Comparison of ENCODE assay signal across 1 cellular context in the genomic region with DNA sequence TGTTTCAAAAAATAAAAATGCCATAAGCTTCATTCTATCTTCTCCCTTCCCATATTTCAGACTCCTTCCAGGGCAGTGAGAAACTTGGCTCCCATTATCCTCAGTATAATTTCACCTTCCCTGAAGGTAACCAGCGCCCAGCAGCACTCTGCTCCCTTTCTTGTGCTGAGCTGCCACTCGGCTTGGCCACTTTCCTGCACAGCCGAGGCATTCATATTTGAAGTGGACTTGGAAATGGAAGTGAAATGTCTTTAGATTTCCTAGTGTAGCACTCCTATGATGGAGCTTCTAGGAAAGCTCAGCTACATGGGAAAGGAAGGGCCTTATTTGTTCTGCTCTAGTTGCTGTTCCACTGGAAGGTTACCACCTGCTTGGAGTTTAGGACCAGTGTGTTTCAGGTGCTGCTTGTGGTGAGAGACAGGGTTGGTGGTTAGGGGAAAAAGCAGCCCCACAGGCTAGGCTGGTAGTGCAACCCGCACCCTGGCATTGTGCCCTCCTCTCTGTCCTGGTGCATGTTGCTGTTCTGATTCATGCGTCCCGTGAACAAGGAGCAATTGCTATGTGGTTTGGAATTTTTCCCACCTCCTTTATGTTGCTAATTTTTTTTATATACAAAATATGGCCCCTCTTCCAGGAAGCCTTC.
TF ChIP-seq lines count a peak whose summit lies in the region.

No MANE protein-coding gene starts in this region.

TF ChIP-seq in HepG2, 621 proteins besides CTCF, POLR2A, EP300 and RAD21:
- TF ChIP-seq ATF7-NPFF (CRISPR knock-in tag; IDR thresholded peaks at IDR 0.05; ENCODE audit: low read depth) (0 out of 2 replicates have a peak, but pooled peaks have one; percentile 27), RBM22 (optimal IDR thresholded peaks at IDR 0.05; ENCODE audit: low read length) (peak; percentile 93), ZNF788 (CRISPR knock-in tag; IDR thresholded peaks at IDR 0.05; ENCODE audit: borderline replicate concordance) (no peak), XRCC5 (optimal IDR thresholded peaks at IDR 0.05; ENCODE audit: low read length) (no peak), POLR2AphosphoS2 (IDR thresholded peaks at IDR 0.05; ENCODE audit: low read depth, low read length) (0 out of 2 replicates have a peak, but pooled peaks have one; percentile 24), ARNT2 (CRISPR knock-in tag; IDR thresholded peaks at IDR 0.05; ENCODE audit: low read depth) (no peak), POLR2AphosphoS5 (IDR thresholded peaks at IDR 0.05; ENCODE audit: low read depth, low read length) (peak; percentile 20; the same call in 1 of the 2 replicates), IKZF4 (CRISPR knock-in tag; IDR thresholded peaks at IDR 0.05; ENCODE audit: borderline replicate concordance, low read depth, not compliant biosample characterization) (no peak), IKZF1 (IDR thresholded peaks at IDR 0.05) (no peak), ZNF720 (CRISPR knock-in tag; IDR thresholded peaks at IDR 0.05) (no peak), AGO2 (optimal IDR thresholded peaks at IDR 0.05; ENCODE audit: low read depth, low read length) (peak; percentile 2), ZFP36L1 (CRISPR knock-in tag; IDR thresholded peaks at IDR 0.05) (no peak), TCF12 (IDR thresholded peaks at IDR 0.05) (no peak), TCF12 (CRISPR knock-in tag; IDR thresholded peaks at IDR 0.05) (no peak)
- TF ChIP-seq, protein P1, sequence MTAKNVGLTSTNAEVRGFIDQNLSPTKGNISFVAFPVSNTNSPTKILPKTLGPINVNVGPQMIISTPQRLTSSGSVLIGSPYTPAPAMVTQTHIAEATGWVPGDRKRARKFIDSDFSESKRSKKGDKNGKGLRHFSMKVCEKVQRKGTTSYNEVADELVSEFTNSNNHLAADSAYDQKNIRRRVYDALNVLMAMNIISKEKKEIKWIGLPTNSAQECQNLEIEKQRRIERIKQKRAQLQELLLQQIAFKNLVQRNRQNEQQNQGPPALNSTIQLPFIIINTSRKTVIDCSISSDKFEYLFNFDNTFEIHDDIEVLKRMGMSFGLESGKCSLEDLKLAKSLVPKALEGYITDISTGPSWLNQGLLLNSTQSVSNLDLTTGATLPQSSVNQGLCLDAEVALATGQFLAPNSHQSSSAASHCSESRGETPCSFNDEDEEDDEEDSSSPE (CRISPR knock-in tag; IDR thresholded peaks at IDR 0.05) = no peak
- TF ChIP-seq, protein P2, sequence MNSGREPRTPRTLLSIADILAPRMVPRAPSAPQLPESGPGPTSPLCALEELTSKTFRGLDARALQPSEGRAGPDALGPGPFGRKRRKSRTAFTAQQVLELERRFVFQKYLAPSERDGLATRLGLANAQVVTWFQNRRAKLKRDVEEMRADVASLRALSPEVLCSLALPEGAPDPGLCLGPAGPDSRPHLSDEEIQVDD (CRISPR knock-in tag; IDR thresholded peaks at IDR 0.05; ENCODE audit: borderline replicate concordance) = no peak
- TF ChIP-seq, protein P3, sequence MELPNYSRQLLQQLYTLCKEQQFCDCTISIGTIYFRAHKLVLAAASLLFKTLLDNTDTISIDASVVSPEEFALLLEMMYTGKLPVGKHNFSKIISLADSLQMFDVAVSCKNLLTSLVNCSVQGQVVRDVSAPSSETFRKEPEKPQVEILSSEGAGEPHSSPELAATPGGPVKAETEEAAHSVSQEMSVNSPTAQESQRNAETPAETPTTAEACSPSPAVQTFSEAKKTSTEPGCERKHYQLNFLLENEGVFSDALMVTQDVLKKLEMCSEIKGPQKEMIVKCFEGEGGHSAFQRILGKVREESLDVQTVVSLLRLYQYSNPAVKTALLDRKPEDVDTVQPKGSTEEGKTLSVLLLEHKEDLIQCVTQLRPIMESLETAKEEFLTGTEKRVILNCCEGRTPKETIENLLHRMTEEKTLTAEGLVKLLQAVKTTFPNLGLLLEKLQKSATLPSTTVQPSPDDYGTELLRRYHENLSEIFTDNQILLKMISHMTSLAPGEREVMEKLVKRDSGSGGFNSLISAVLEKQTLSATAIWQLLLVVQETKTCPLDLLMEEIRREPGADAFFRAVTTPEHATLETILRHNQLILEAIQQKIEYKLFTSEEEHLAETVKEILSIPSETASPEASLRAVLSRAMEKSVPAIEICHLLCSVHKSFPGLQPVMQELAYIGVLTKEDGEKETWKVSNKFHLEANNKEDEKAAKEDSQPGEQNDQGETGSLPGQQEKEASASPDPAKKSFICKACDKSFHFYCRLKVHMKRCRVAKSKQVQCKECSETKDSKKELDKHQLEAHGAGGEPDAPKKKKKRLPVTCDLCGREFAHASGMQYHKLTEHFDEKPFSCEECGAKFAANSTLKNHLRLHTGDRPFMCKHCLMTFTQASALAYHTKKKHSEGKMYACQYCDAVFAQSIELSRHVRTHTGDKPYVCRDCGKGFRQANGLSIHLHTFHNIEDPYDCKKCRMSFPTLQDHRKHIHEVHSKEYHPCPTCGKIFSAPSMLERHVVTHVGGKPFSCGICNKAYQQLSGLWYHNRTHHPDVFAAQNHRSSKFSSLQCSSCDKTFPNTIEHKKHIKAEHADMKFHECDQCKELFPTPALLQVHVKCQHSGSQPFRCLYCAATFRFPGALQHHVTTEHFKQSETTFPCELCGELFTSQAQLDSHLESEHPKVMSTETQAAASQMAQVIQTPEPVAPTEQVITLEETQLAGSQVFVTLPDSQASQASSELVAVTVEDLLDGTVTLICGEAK (IDR thresholded peaks at IDR 0.05) = no peak
- TF ChIP-seq, protein P3 (CRISPR knock-in tag; IDR thresholded peaks at IDR 0.05) = no peak
- TF ChIP-seq, protein P4, sequence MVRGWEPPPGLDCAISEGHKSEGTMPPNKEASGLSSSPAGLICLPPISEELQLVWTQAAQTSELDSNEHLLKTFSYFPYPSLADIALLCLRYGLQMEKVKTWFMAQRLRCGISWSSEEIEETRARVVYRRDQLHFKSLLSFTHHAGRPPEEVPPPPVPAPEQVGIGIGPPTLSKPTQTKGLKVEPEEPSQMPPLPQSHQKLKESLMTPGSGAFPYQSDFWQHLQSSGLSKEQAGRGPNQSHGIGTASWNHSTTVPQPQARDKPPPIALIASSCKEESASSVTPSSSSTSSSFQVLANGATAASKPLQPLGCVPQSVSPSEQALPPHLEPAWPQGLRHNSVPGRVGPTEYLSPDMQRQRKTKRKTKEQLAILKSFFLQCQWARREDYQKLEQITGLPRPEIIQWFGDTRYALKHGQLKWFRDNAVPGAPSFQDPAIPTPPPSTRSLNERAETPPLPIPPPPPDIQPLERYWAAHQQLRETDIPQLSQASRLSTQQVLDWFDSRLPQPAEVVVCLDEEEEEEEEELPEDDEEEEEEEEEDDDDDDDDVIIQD (CRISPR knock-in tag; IDR thresholded peaks at IDR 0.05; ENCODE audit: low read depth) = no peak
- TF ChIP-seq, protein P5, sequence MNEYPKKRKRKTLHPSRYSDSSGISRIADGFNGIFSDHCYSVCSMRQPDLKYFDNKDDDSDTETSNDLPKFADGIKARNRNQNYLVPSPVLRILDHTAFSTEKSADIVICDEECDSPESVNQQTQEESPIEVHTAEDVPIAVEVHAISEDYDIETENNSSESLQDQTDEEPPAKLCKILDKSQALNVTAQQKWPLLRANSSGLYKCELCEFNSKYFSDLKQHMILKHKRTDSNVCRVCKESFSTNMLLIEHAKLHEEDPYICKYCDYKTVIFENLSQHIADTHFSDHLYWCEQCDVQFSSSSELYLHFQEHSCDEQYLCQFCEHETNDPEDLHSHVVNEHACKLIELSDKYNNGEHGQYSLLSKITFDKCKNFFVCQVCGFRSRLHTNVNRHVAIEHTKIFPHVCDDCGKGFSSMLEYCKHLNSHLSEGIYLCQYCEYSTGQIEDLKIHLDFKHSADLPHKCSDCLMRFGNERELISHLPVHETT (CRISPR knock-in tag; conservative IDR thresholded peaks at IDR 0.05) = no peak
